ENCODE assay signal across 10 cellular contexts in genomic region chr17:72602517-72603345, GRCh38.
DNase-seq lines count a peak whose midpoint lies in the region; ATAC-seq and TF ChIP-seq lines count a peak whose summit lies in the region.
"Had no signal": no experiment of that assay in that cellular context is flagged by ENCODE, and none has a peak within 500 bp of the region (broad histone marks: within the 10 kb centered on the region; RNA-seq: fewer than 3 reads in every experiment).

No MANE protein-coding gene starts in this region.

- no peaks in the 10 kb centered on the region for H3K79me2 ChIP-seq in fibroblast of lung (ENCODE audit: control insufficient read depth, insufficient read depth, low read length)

- intact Hi-C loops in activated CD4-positive, alpha-beta T cell treated with anti-CD3 and anti-CD28 coated beads for 36 hours (cut with DNase I, micrococcal nuclease) = no loop called here
- intact Hi-C loops in activated CD4-positive, alpha-beta T cell treated with anti-CD3 and anti-CD28 coated beads, Interleukin-2, amount 10 ng/mL, durations not matched to agents 24 days and 14 days (cut with micrococcal nuclease) = no loop called here

- H3K27ac Mint-ChIP-seq in activated CD4-positive, alpha-beta T cell treated with anti-CD3 and anti-CD28 coated beads for 36 hours = no peak overlapping the region
- H3K27ac Mint-ChIP-seq in activated CD4-positive, alpha-beta T cell treated with anti-CD3 and anti-CD28 coated beads, Interleukin-2, amount 10 ng/mL, durations not matched to agents 24 days and 14 days = no peak overlapping the region
- H3K27ac Mint-ChIP-seq: memory B cell had no signal

- no peaks in the 10 kb centered on the region for H3K4me1 Mint-ChIP-seq in activated CD4-positive, alpha-beta T cell treated with anti-CD3 and anti-CD28 coated beads for 36 hours
- H3K4me1 Mint-ChIP-seq in activated CD4-positive, alpha-beta T cell treated with anti-CD3 and anti-CD28 coated beads, Interleukin-2, amount 10 ng/mL, durations not matched to agents 24 days and 14 days = no peaks in the 10 kb centered on the region
- H3K4me1 Mint-ChIP-seq: memory B cell; stimulated activated naive CD8-positive, alpha-beta T cell treated with anti-CD3 and anti-CD28 coated beads, Interleukin-15, amount 100 ng/mL, for 72 hours had no signal

- H3K27me3 Mint-ChIP-seq in activated CD4-positive, alpha-beta T cell treated with anti-CD3 and anti-CD28 coated beads for 36 hours = peaks cover 19% of the 10 kb centered on the region
- H3K27me3 Mint-ChIP-seq in activated CD4-positive, alpha-beta T cell treated with anti-CD3 and anti-CD28 coated beads, Interleukin-2, amount 10 ng/mL, durations not matched to agents 24 days and 14 days = peaks cover 27% of the 10 kb centered on the region

- H3K9ac ChIP-seq in NT2/D1 (ENCODE audit: insufficient read length, low read depth) = peak overlapping the region; percentile 39
- H3K9ac ChIP-seq in fibroblast of lung (ENCODE audit: insufficient read depth, low read length) = no peak overlapping the region

- H3K4me2 ChIP-seq in fibroblast of lung (ENCODE audit: extremely low read depth, insufficient read depth, low read length) = no peak overlapping the region

- H3K36me3 ChIP-seq in NT2/D1 (ENCODE audit: insufficient read depth, insufficient read length, low read length) (no peaks in the 10 kb centered on the region), fibroblast of lung (ENCODE audit: control insufficient read depth, insufficient read depth, low read length) (no peaks in the 10 kb centered on the region)

- POLR2A ChIA-PET in activated CD4-positive, alpha-beta T cell treated with anti-CD3 and anti-CD28 coated beads for 36 hours (lab: Charles Lee) = no interaction called here

- CTCF ChIA-PET in activated CD4-positive, alpha-beta T cell treated with anti-CD3 and anti-CD28 coated beads for 36 hours (lab: Charles Lee) = no interaction called here

- H3K9me3 Mint-ChIP-seq in activated CD4-positive, alpha-beta T cell treated with anti-CD3 and anti-CD28 coated beads for 36 hours (ENCODE audit: low read depth) = peaks cover 6% of the 10 kb centered on the region
- H3K9me3 Mint-ChIP-seq in activated CD4-positive, alpha-beta T cell treated with anti-CD3 and anti-CD28 coated beads, Interleukin-2, amount 10 ng/mL, durations not matched to agents 24 days and 14 days = peaks cover 2% of the 10 kb centered on the region

- no peaks in the 10 kb centered on the region for H3K9me3 ChIP-seq in NT2/D1 (ENCODE audit: insufficient read depth, low read length)
- no peaks in the 10 kb centered on the region for H3K9me3 ChIP-seq in fibroblast of lung (ENCODE audit: control insufficient read depth, insufficient read depth, low read depth, low read length)

- no peaks in the 10 kb centered on the region for H3K36me3 Mint-ChIP-seq in activated CD4-positive, alpha-beta T cell treated with anti-CD3 and anti-CD28 coated beads for 36 hours (ENCODE audit: low read depth)
- no peaks in the 10 kb centered on the region for H3K36me3 Mint-ChIP-seq in activated CD4-positive, alpha-beta T cell treated with anti-CD3 and anti-CD28 coated beads, Interleukin-2, amount 10 ng/mL, durations not matched to agents 24 days and 14 days (ENCODE audit: low read depth)
- H3K36me3 Mint-ChIP-seq: memory B cell had no signal

- H3K4me3 ChIP-seq in NT2/D1 (ENCODE audit: insufficient read length, low read depth) (no peak overlapping the region), fibroblast of lung (replicated peaks in 1 of 4; ENCODE audit: control extremely low read depth in 1 of 4, insufficient read depth in 1 of 4, low read depth in 3 of 4, low read length in 4 of 4) (no peak overlapping the region)

- no peaks in the 10 kb centered on the region for H4K20me1 ChIP-seq in fibroblast of lung (ENCODE audit: control insufficient read depth, extremely low read depth, insufficient read depth, low read length)

- no peaks in the 10 kb centered on the region for H3K27me3 ChIP-seq in NT2/D1 (ENCODE audit: insufficient read depth, insufficient read length)
- no peaks in the 10 kb centered on the region for H3K27me3 ChIP-seq in fibroblast of lung (ENCODE audit: control insufficient read depth, insufficient read depth, low read length)

- TF ChIP-seq CTCF in fibroblast of lung (conservative IDR thresholded peaks at IDR 0.05 in 1 of 2, IDR thresholded peaks at IDR 0.05 in 1 of 2; ENCODE audit: low read depth in 1 of 2, low read length in 2 of 2) = peak in 1 of 2 donors; percentile 39

- no peak for DNase-seq in activated CD4-positive, alpha-beta T cell treated with anti-CD3 and anti-CD28 coated beads for 36 hours
- DNase-seq in activated CD4-positive, alpha-beta T cell treated with anti-CD3 and anti-CD28 coated beads for 4 hours = no peak
- DNase-seq in NT2/D1 (ENCODE audit: low read depth, low spot score) (peak; percentile 61), fibroblast of lung (ENCODE audit: low read depth in 2 of 2) (peak; percentile 46 to 95), ureter (ENCODE audit: low spot score) (peak; percentile 64), cerebellar cortex (ENCODE audit: low spot score) (no peak)
- DNase-seq in activated T-cell treated with anti-CD3 and anti-CD28 coated beads, Interleukin-2, amount 50 U/mL, for 1 hour = no peak
- no peak for DNase-seq in activated CD4-positive, alpha-beta T cell treated with anti-CD3 and anti-CD28 coated beads, Interleukin-2, amount 10 ng/mL, durations not matched to agents 24 days and 14 days
- DNase-seq: stimulated activated naive CD8-positive, alpha-beta T cell treated with anti-CD3 and anti-CD28 coated beads, Interleukin-15, amount 100 ng/mL, for 72 hours had no signal

- H3K4me3 Mint-ChIP-seq in activated CD4-positive, alpha-beta T cell treated with anti-CD3 and anti-CD28 coated beads for 36 hours = no peak overlapping the region
- H3K4me3 Mint-ChIP-seq in activated CD4-positive, alpha-beta T cell treated with anti-CD3 and anti-CD28 coated beads, Interleukin-2, amount 10 ng/mL, durations not matched to agents 24 days and 14 days = no peak overlapping the region
- H3K4me3 Mint-ChIP-seq: memory B cell; stimulated activated naive CD8-positive, alpha-beta T cell treated with anti-CD3 and anti-CD28 coated beads, Interleukin-15, amount 100 ng/mL, for 72 hours had no signal

- peaks cover 5% of the 10 kb centered on the region for H3K4me1 ChIP-seq in NT2/D1 (ENCODE audit: insufficient read depth, insufficient read length)
- H3K4me1 ChIP-seq in fibroblast of lung (ENCODE audit: control insufficient read depth, extremely low read depth, insufficient read depth, low read length) = no peaks in the 10 kb centered on the region

- peak; percentile 12 for ATAC-seq in activated CD4-positive, alpha-beta T cell treated with anti-CD3 and anti-CD28 coated beads for 36 hours
- ATAC-seq: stimulated activated naive CD8-positive, alpha-beta T cell treated with anti-CD3 and anti-CD28 coated beads, Interleukin-15, amount 100 ng/mL, for 72 hours had no signal

- H3K27ac ChIP-seq in fibroblast of lung (ENCODE audit: insufficient read depth, low read length) = no peak overlapping the region

- H2AFZ ChIP-seq in fibroblast of lung (ENCODE audit: low read length) = no peak overlapping the region

Comparison
In these comparisons a context has a peak if more than half of its experiments do, and no peak if none do; other contexts are left out.
1. DNase-seq: peak in NT2/D1 (single experiment), fibroblast of lung (2 of 2) and ureter (single experiment); none in activated CD4-positive, alpha-beta T cell treated with anti-CD3 and anti-CD28 coated beads for 36 hours (single experiment), activated CD4-positive, alpha-beta T cell treated with anti-CD3 and anti-CD28 coated beads for 4 hours (0 of 2), activated T-cell treated with anti-CD3 and anti-CD28 coated beads, Interleukin-2, amount 50 U/mL, for 1 hour (single experiment), activated CD4-positive, alpha-beta T cell treated with anti-CD3 and anti-CD28 coated beads, Interleukin-2, amount 10 ng/mL, durations not matched to agents 24 days and 14 days (single experiment) and cerebellar cortex (single experiment).